22 cellular contexts compared by ENCODE assay signal in the genomic region with DNA sequence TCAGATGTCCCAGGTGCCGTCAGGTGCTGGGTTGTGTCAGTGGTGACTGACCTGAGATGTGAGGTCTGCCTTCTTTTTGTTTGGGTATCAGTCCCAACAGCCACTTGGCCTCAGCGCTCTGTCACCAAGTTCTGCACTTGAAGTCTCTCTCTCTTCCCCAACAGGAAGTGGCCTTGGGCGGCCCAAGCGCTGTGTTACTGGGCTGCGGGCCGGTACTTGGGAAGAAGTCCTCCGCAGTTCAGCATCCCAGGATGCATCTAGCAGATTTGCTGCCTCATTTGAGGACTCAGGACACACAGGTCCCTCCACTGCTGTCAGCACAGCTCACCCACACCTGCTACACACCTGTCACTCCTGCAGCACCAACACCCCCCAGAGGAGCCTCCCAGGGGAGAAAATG. TPM values are rescaled to one million over a fixed set of nuclear protein-coding genes. Genes with fewer than 3 reads are reported as not detected.
DNase-seq lines count a peak whose midpoint lies in the region; ATAC-seq, FAIRE-seq and TF ChIP-seq lines count a peak whose summit lies in the region.
"Had no signal": no experiment of that assay in that cellular context is flagged by ENCODE, and none has a peak within 500 bp of the region (broad histone marks: within the 10 kb centered on the region; RNA-seq: fewer than 3 reads in every experiment).

No MANE protein-coding gene starts in this region.

- H3K18ac ChIP-seq in H1 (ENCODE audit: extremely low read depth, low read length) = no peak overlapping the region

- H4K20me1 ChIP-seq in H1 (replicated peaks in 1 of 2; ENCODE audit: control insufficient read depth in 1 of 2, insufficient read depth in 2 of 2, low read length in 2 of 2) = no peaks in the 10 kb centered on the region

- no peak for ATAC-seq in HG03521 (IDR thresholded peaks at IDR 0.05; ENCODE audit: unreplicated experiment)
- ATAC-seq: SK-N-SH treated with all-trans-retinoic acid at 6 μM for 48 hours had no signal

- H3K9ac ChIP-seq in H1 (replicated peaks in 1 of 4; ENCODE audit: extremely low read depth in 1 of 4, low read depth in 3 of 4, low read length in 3 of 4) = no peak overlapping the region

- H3K9me3 ChIP-seq in H1 (ENCODE audit: insufficient read depth in 2 of 2, low read depth in 1 of 2, low read length in 1 of 2) = no peaks in the 10 kb centered on the region
- H3K9me3 ChIP-seq: Caco-2 had no signal

- CTCF ChIA-PET in H1 (lab: Charles Lee; ENCODE audit: partially characterized antibody) = interaction anchor here (1.0 to 8.7 kb wide), 9 partner anchors 8 to 200 kb away, joined by 3 to 129 read pairs (median 4); no protein-coding TSS in a partner anchor

- no peaks in the 10 kb centered on the region for H3K79me1 ChIP-seq in H1 (ENCODE audit: low read depth, low read length)

- no peak overlapping the region for H4K5ac ChIP-seq in H1 (ENCODE audit: insufficient read length, low read depth, low read length)

- no peak overlapping the region for H3K4ac ChIP-seq in H1 (replicated peaks; ENCODE audit: insufficient read length, low read depth, low read length)

- H2BK20ac ChIP-seq in H1 (ENCODE audit: low read length) = no peak overlapping the region

- DNase-seq in Ammon's horn (ENCODE audit: low spot score) (peak; percentile 9), MV-4-11 (lab: John Stamatoyannopoulos, UW) (peak; percentile 38), H1 (ENCODE audit: low read depth in 1 of 2, low spot score in 2 of 2) (no peak), mesenteric fat pad (ENCODE audit: low spot score) (peak; percentile 78), NCI-H748 (lab: John Stamatoyannopoulos, UW; ENCODE audit: unreplicated experiment) (no peak), T1000 (lab: John Stamatoyannopoulos, UW) (no peak), NCI-H774 (lab: John Stamatoyannopoulos, UW) (no peak)
- DNase-seq: Caco-2; CD4-positive, CD25-positive, alpha-beta regulatory T cell; H9; NCI-H1417; NCI-H1930; NCI-H2171; NCI-H446 treated with DMSO at 0.1 percent for 48 hours; NCI-H748 treated with DMSO at 0.1 percent for 48 hours; SHP77 treated with DMSO at 0.1 percent for 48 hours had no signal

- H3K4me2 ChIP-seq in H1 (ENCODE audit: insufficient read depth in 1 of 2, low read depth in 2 of 2, low read length in 2 of 2) = no peak overlapping the region

- no peaks in the 10 kb centered on the region for H3K79me2 ChIP-seq in H1 (ENCODE audit: control insufficient read depth in 1 of 2, insufficient read depth in 2 of 2, low read length in 2 of 2)

- TF ChIP-seq EP300 in H1 (IDR thresholded peaks at IDR 0.05; ENCODE audit: borderline replicate concordance in 1 of 2, low read depth in 2 of 2, low read length in 2 of 2) = no peak

- H4K91ac ChIP-seq in H1 (replicated peaks; ENCODE audit: insufficient read length, low read length) = no peak overlapping the region

- H2BK120ac ChIP-seq in H1 (replicated peaks; ENCODE audit: low read depth, low read length) = no peak overlapping the region

- no peaks in the 10 kb centered on the region for H3K36me3 ChIP-seq in H1 (ENCODE audit: control insufficient read depth in 2 of 4, insufficient read depth in 4 of 4, low read length in 3 of 4)

- no peak overlapping the region for H2BK15ac ChIP-seq in H1 (ENCODE audit: low read length)

- TF ChIP-seq CTCF in H1 (IDR thresholded peaks at IDR 0.05; ENCODE audit: control extremely low read depth in 1 of 3, insufficient read depth in 1 of 3, low read depth in 1 of 3, low read length in 3 of 3) = no peak

- H2AK5ac ChIP-seq in H1 (ENCODE audit: low read depth, low read length) = no peak overlapping the region

- H2AFZ ChIP-seq in H1 (ENCODE audit: low read length) = no peak overlapping the region

- TF ChIP-seq RAD21 in H1 (IDR thresholded peaks at IDR 0.05 in 1 of 2, conservative IDR thresholded peaks at IDR 0.05 in 1 of 2; ENCODE audit: low read depth in 2 of 2, low read length in 2 of 2) = no peak

- H4K8ac ChIP-seq in H1 (ENCODE audit: extremely low read depth, insufficient read depth, low read length) = 0 out of 2 replicates have a peak overlapping the region, but pooled peaks have one; percentile 16

- H3K23ac ChIP-seq in H1 (ENCODE audit: insufficient read length) = no peak overlapping the region

- no peak overlapping the region for H3K27ac ChIP-seq in H1 (ENCODE audit: low read depth, low read length)

- FAIRE-seq in H1 (lab: Jason Lieb, UNC) = no peak
- FAIRE-seq: RCC 7860 had no signal

- TF ChIP-seq POLR2A in H1 (IDR thresholded peaks at IDR 0.05; ENCODE audit: control extremely low read depth in 1 of 2, low read depth in 2 of 2, low read length in 2 of 2) = no peak

- POLR2A ChIA-PET in H1 (lab: Charles Lee; ENCODE audit: partially characterized antibody) = no interaction called here

- H2BK5ac ChIP-seq in H1 (ENCODE audit: low read depth, low read length) = no peak overlapping the region

- H3K14ac ChIP-seq in H1 (ENCODE audit: insufficient read length) = no peak overlapping the region

- no peak overlapping the region for H2BK12ac ChIP-seq in H1 (ENCODE audit: low read depth, low read length)

- H3K4me3 ChIP-seq in H1 (ENCODE audit: extremely low read depth in 1 of 4, insufficient read depth in 2 of 4, low read depth in 3 of 4, low read length in 4 of 4) = no peak overlapping the region

- H3K4me1 ChIP-seq in H1 (replicated peaks in 1 of 4; ENCODE audit: control insufficient read depth in 3 of 4, insufficient read depth in 4 of 4, low read length in 3 of 4) = peaks cover 0 to 3% (median 1%) of the 10 kb centered on the region in 4 experiments; a peak in 2 of 7 replicates
- H3K4me1 ChIP-seq: Caco-2 had no signal

- H3K23me2 ChIP-seq in H1 (ENCODE audit: low read depth, low read length) = no peaks in the 10 kb centered on the region

- H3K56ac ChIP-seq in H1 (replicated peaks; ENCODE audit: insufficient read length, low read depth, low read length) = no peak overlapping the region

- H3K27me3 ChIP-seq in H1 (replicated peaks in 1 of 4; ENCODE audit: control insufficient read depth in 3 of 4, extremely low read depth in 1 of 4, insufficient read depth in 3 of 4, low read length in 3 of 4) = peaks cover 0 to 19% (median 6%) of the 10 kb centered on the region in 4 experiments; a peak in 4 of 7 replicates

- 95% methylated on average over 7 of the region's 7 CpGs; no CpG with 5 or more reads in 1 of the 2 experiments for WGBS in H1 (ENCODE audit: extremely low coverage in 1 of 2, insufficient coverage in 1 of 2, insufficient read length in 1 of 2, insufficient replicate concordance in 2 of 2, low coverage in 1 of 2, low lambda C conversion rate in 2 of 2, missing lambda C conversion rate in 1 of 2), 2 experiments

TF ChIP-seq in H1, 55 proteins besides CTCF, POLR2A, EP300 and RAD21:
- TF ChIP-seq, protein P1, sequence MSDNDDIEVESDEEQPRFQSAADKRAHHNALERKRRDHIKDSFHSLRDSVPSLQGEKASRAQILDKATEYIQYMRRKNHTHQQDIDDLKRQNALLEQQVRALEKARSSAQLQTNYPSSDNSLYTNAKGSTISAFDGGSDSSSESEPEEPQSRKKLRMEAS (IDR thresholded peaks at IDR 0.05) = no peak
- TF ChIP-seq RXRA (IDR thresholded peaks at IDR 0.05; ENCODE audit: insufficient read depth, low read depth, low read length) = no peak
- TF ChIP-seq KDM5A (IDR thresholded peaks at IDR 0.05; ENCODE audit: low read length) = no peak
- TF ChIP-seq CHD2 (IDR thresholded peaks at IDR 0.05; ENCODE audit: low read length) = no peak
- no peak for TF ChIP-seq RBBP5 (IDR thresholded peaks at IDR 0.05; ENCODE audit: borderline replicate concordance, low read depth, low read length)
- no peak for TF ChIP-seq CBX8 (IDR thresholded peaks at IDR 0.05; ENCODE audit: borderline replicate concordance, low read depth, low read length)
- no peak for TF ChIP-seq TCF12 (IDR thresholded peaks at IDR 0.05; ENCODE audit: low read depth, low read length)
- no peak for TF ChIP-seq POU5F1 (IDR thresholded peaks at IDR 0.05; ENCODE audit: low read depth, low read length)
- no peak for TF ChIP-seq SAP30 (IDR thresholded peaks at IDR 0.05; ENCODE audit: insufficient read depth, insufficient replicate concordance, low read length)
- TF ChIP-seq SRF (IDR thresholded peaks at IDR 0.05; ENCODE audit: low read depth, low read length) = no peak
- TF ChIP-seq KDM1A (IDR thresholded peaks at IDR 0.05; ENCODE audit: borderline replicate concordance, low read length) = no peak
- no peak for TF ChIP-seq MAFK (IDR thresholded peaks at IDR 0.05; ENCODE audit: low read depth, low read length)
- no peak for TF ChIP-seq CBX5 (IDR thresholded peaks at IDR 0.05; ENCODE audit: low read depth, low read length)
- no peak for TF ChIP-seq SIRT6 (IDR thresholded peaks at IDR 0.05; ENCODE audit: low read length)
- no peak for TF ChIP-seq SIN3A (conservative IDR thresholded peaks at IDR 0.05 in 1 of 2, IDR thresholded peaks at IDR 0.05 in 1 of 2; ENCODE audit: low read depth in 1 of 2, low read length in 2 of 2)
- TF ChIP-seq PHF8 (conservative IDR thresholded peaks at IDR 0.05; ENCODE audit: low read depth, low read length) = no peak
- TF ChIP-seq, protein P2, sequence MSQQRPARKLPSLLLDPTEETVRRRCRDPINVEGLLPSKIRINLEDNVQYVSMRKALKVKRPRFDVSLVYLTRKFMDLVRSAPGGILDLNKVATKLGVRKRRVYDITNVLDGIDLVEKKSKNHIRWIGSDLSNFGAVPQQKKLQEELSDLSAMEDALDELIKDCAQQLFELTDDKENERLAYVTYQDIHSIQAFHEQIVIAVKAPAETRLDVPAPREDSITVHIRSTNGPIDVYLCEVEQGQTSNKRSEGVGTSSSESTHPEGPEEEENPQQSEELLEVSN (IDR thresholded peaks at IDR 0.05) = no peak

RNA-seq across cellular contexts. Expression of gene LYZL2, which starts 40.1 kb away (rescaled TPM):
- not detected in 2 replicates for total RNA-seq in H1 (2021; fragmentation: NEBNext Ultra II Directional; extraction: Animal tissue kit (Norgen Biotek cat#: 25700))
- not detected in 2 replicates for polyA plus RNA-seq in H1 (2011; rRNA removed)
- not detected for polyA plus RNA-seq in H1 (2011; cell fraction: cytosol; rRNA removed)
- not detected for polyA plus RNA-seq in H1 (2011; cell fraction: nucleus; rRNA removed)
- not detected in 4 replicates for polyA plus RNA-seq in H1 (2012, experiment 1 of 2)
- not detected for polyA plus RNA-seq in H1 (2012, experiment 2 of 2)
- polyA plus RNA-seq in H1 (2013, experiment 1 of 2) = not detected
- not detected for polyA plus RNA-seq in H1 (2013, experiment 2 of 2)
- not detected in 2 replicates for polyA minus RNA-seq in H1 (2011; rRNA and poly(A)+ RNA removed)
- not detected for polyA minus RNA-seq in H1 (2011; cell fraction: cytosol; rRNA and poly(A)+ RNA removed)
- polyA minus RNA-seq in H1 (2011; cell fraction: nucleus; rRNA and poly(A)+ RNA removed) = not detected
- total RNA-seq in mesenteric fat pad = not detected
- total RNA-seq: Caco-2; CD4-positive, CD25-positive, alpha-beta regulatory T cell; H9; HT1080; LHCN-M2 had no signal
- polyA plus RNA-seq: CD4-positive, CD25-positive, alpha-beta regulatory T cell; IgD-negative memory B cell had no signal

Comparison
In these comparisons a context has a peak if more than half of its experiments do, and no peak if none do; other contexts are left out.
1. DNase-seq: peak in Ammon's horn (single experiment), MV-4-11 (single experiment) and mesenteric fat pad (single experiment); none in H1 (0 of 2), NCI-H748 (single experiment), T1000 (single experiment) and NCI-H774 (single experiment).